In the genomic region with DNA sequence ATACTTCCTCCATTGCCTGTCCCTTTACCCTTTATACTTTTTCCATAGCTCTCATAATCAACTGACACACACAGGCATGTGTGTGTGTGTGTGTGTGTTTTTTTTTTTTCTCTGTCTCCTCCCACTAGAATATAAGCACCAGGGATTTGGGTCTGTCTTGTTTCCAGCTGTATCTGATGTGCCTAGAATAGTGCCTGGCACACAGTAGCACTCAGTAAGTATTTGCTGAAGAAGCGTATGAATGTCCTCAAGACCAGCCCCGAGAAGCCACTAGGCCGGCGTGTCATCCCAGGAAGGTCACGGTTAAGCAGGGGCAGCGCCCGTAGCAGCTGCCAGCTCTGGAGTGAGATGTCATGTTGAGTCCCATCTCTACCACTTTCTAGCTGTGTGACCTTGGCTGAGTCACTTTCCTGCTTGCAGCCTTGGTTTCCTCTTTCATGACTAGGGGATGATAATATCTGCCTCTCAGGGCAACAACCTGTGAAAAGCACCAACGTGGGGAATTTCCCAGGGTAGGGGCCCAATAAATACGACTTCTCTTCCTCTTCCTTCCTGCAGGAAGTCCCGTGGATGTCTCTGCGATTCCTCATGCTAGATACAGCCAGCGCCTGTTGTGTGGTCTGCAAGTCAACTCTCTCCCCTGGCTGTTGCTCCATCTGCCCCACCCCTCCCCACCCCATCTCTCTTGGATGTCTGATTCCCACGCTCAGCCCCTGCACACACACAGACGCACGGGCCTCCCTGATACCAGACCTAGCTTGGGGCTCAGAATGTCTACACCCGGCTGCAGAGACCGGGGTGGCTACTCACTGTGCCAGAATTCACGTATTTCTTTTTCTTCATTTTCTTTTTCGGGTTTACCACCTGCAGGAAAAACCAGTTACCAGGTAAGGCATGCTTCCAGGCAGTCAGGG, we compare ENCODE assay signal across 8 cellular contexts. TPM values are rescaled to one million over a fixed set of nuclear protein-coding genes. Genes with fewer than 3 reads are reported as not detected.
DNase-seq lines count a peak whose midpoint lies in the region; ATAC-seq and TF ChIP-seq lines count a peak whose summit lies in the region.

No MANE protein-coding gene starts in this region.

- DNase-seq in LHCN-M2 (ENCODE audit: low read depth) (peak; percentile 32), germinal center (ENCODE audit: low spot score) (peak; percentile 71), GM03348 (ENCODE audit: low spot score) (no peak), progenitor cell of endocrine pancreas (ENCODE audit: low spot score, unreplicated experiment) (no peak), NCI-H2171 (lab: John Stamatoyannopoulos, UW) (no peak)
- DNase-seq in activated CD8-positive, alpha-beta memory T cell treated with anti-CD3 and anti-CD28 coated beads for 24 hours, result peak; percentile 82
- peak in 5 of 6 experiments; percentile 4 to 44 (median 15) for DNase-seq in stimulated activated naive CD4-positive, alpha-beta T cell (lab: John Stamatoyannopoulos, UW)

- no peak overlapping the region for H3K4me3 Mint-ChIP-seq in progenitor cell of endocrine pancreas (ENCODE audit: low read depth)

- no peak for TF ChIP-seq CTCF in progenitor cell of endocrine pancreas (IDR thresholded peaks at IDR 0.05; ENCODE audit: unreplicated experiment)

- H3K9me3 Mint-ChIP-seq in progenitor cell of endocrine pancreas (ENCODE audit: low read depth), result no peaks in the 10 kb centered on the region

- peak; percentile 45 for ATAC-seq in GM19023 (IDR thresholded peaks at IDR 0.05; ENCODE audit: unreplicated experiment)

- H3K4me1 Mint-ChIP-seq in progenitor cell of endocrine pancreas (ENCODE audit: low read depth), result no peaks in the 10 kb centered on the region

- H3K27me3 Mint-ChIP-seq in progenitor cell of endocrine pancreas, result peaks cover 27% of the 10 kb centered on the region

- no peak overlapping the region for H3K27ac Mint-ChIP-seq in progenitor cell of endocrine pancreas

- no peaks in the 10 kb centered on the region for H3K36me3 Mint-ChIP-seq in progenitor cell of endocrine pancreas (ENCODE audit: insufficient read depth)

RNA-seq across cellular contexts. Expression of gene RAB44, which starts 58.1 kb away (rescaled TPM):
- total RNA-seq in LHCN-M2 (2014; rRNA removed) (not detected in 2 replicates), progenitor cell of endocrine pancreas (not detected in 2 replicates)
- 0.04 TPM for polyA plus RNA-seq in LHCN-M2 (2012)

Comparison
In these comparisons a context has a peak if more than half of its experiments do, and no peak if none do; other contexts are left out.
1. DNase-seq: peak in LHCN-M2 (single experiment), activated CD8-positive, alpha-beta memory T cell treated with anti-CD3 and anti-CD28 coated beads for 24 hours (single experiment), germinal center (single experiment) and stimulated activated naive CD4-positive, alpha-beta T cell (5 of 6); none in GM03348 (single experiment), progenitor cell of endocrine pancreas (single experiment) and NCI-H2171 (single experiment).